In genomic region chr1:27632387-27633297, GRCh38 we compare ENCODE assay signal across 9 cellular contexts. TPM values are rescaled to one million over a fixed set of nuclear protein-coding genes. Genes with fewer than 3 reads are reported as not detected.
DNase-seq lines count a peak whose midpoint lies in the region; ATAC-seq and TF ChIP-seq lines count a peak whose summit lies in the region.
"Had no signal": no experiment of that assay in that cellular context is flagged by ENCODE, and none has a peak within 500 bp of the region (broad histone marks: within the 10 kb centered on the region; RNA-seq: fewer than 3 reads in every experiment).

No MANE protein-coding gene starts in this region.

- H3K27ac ChIP-seq in lung (ENCODE audit: low read depth in 1 of 2, low read length in 1 of 2), result peak overlapping the region; percentile 48 to 96
- H3K27ac ChIP-seq in uterus, result peak overlapping the region; percentile 67 to 68

- WGBS in lung, 2 donors, result 23 to 49% methylated on average over 13 to 14 of the region's 14 CpGs

- no peaks in the 10 kb centered on the region for H3K9me3 Mint-ChIP-seq in activated CD8-positive, alpha-beta memory T cell treated with anti-CD3 and anti-CD28 coated beads, Interleukin-2, amount 10 ng/mL, durations not matched to agents 7 days and 5 days (ENCODE audit: low read depth)

- H3K27me3 ChIP-seq in lung (ENCODE audit: control insufficient read depth, insufficient read depth), result no peaks in the 10 kb centered on the region
- peaks cover 0 to 3% of the 10 kb centered on the region in 2 donors for H3K27me3 ChIP-seq in uterus

- no peak for TF ChIP-seq POLR2A in uterus (IDR thresholded peaks at IDR 0.05)

- intact Hi-C loops in uterus (cut with DNase I; ENCODE audit: low total_unique reads), result no loop called here

- DNase-seq in activated CD8-positive, alpha-beta memory T cell treated with anti-CD3 and anti-CD28 coated beads, Interleukin-2, amount 10 ng/mL, durations not matched to agents 7 days and 5 days, result peak; percentile 85
- no peak for DNase-seq in lung (ENCODE audit: low spot score)
- DNase-seq in uterus, result no peak
- no peak for DNase-seq in A172 (ENCODE audit: low spot score)
- DNase-seq in globus pallidus (ENCODE audit: low spot score), result no peak
- DNase-seq in NCI-H2171 (lab: John Stamatoyannopoulos, UW), result no peak

- H3K4me3 Mint-ChIP-seq in activated CD8-positive, alpha-beta memory T cell treated with anti-CD3 and anti-CD28 coated beads, Interleukin-2, amount 10 ng/mL, durations not matched to agents 7 days and 5 days, result peak overlapping the region; percentile 37

- H3K36me3 ChIP-seq in lung (ENCODE audit: control insufficient read depth in 2 of 2, insufficient read depth in 2 of 2, low read length in 2 of 2) (no peaks in the 10 kb centered on the region), uterus (no peaks in the 10 kb centered on the region)

- no peak for TF ChIP-seq CTCF in lung (IDR thresholded peaks at IDR 0.05; ENCODE audit: control extremely low read depth, extremely low read depth)
- TF ChIP-seq CTCF in uterus (IDR thresholded peaks at IDR 0.05), result no peak

- H3K27me3 Mint-ChIP-seq in activated CD8-positive, alpha-beta memory T cell treated with anti-CD3 and anti-CD28 coated beads, Interleukin-2, amount 10 ng/mL, durations not matched to agents 7 days and 5 days, result peaks cover 9% of the 10 kb centered on the region

- no peaks in the 10 kb centered on the region for H3K36me3 Mint-ChIP-seq in activated CD8-positive, alpha-beta memory T cell treated with anti-CD3 and anti-CD28 coated beads, Interleukin-2, amount 10 ng/mL, durations not matched to agents 7 days and 5 days

- peak; percentile 40 for ATAC-seq in GM18502 (IDR thresholded peaks at IDR 0.05; ENCODE audit: poor library complexity, unreplicated experiment)
- peak; percentile 30 for ATAC-seq in HG02970 (IDR thresholded peaks at IDR 0.05; ENCODE audit: low FRiP score, unreplicated experiment)
- ATAC-seq in activated CD8-positive, alpha-beta memory T cell treated with anti-CD3 and anti-CD28 coated beads, Interleukin-2, amount 10 ng/mL, durations not matched to agents 7 days and 5 days, result peak; percentile 74
- ATAC-seq in lung (ENCODE audit: insufficient read depth, low FRiP score), result no peak

- H3K4me3 ChIP-seq in lung (no peak overlapping the region), uterus (no peak overlapping the region)

- H3K9me3 ChIP-seq in lung (ENCODE audit: control insufficient read depth in 2 of 2, insufficient read depth in 1 of 2, low read length in 1 of 2) (no peaks in the 10 kb centered on the region), uterus (no peaks in the 10 kb centered on the region)

- H3K4me1 ChIP-seq in lung (ENCODE audit: control insufficient read depth in 2 of 2, insufficient read depth in 2 of 2, low read length in 2 of 2) (peaks cover 0 to 24% of the 10 kb centered on the region in 2 donors), uterus (peaks cover 0 to 6% of the 10 kb centered on the region in 2 donors)

- peak overlapping the region; percentile 82 for H3K27ac Mint-ChIP-seq in activated CD8-positive, alpha-beta memory T cell treated with anti-CD3 and anti-CD28 coated beads, Interleukin-2, amount 10 ng/mL, durations not matched to agents 7 days and 5 days

- H3K4me1 Mint-ChIP-seq in activated CD8-positive, alpha-beta memory T cell treated with anti-CD3 and anti-CD28 coated beads, Interleukin-2, amount 10 ng/mL, durations not matched to agents 7 days and 5 days, result peaks cover 71% of the 10 kb centered on the region

- CTCF ChIA-PET in activated CD8-positive, alpha-beta memory T cell treated with anti-CD3 and anti-CD28 coated beads, Interleukin-2, amount 10 ng/mL, durations not matched to agents 7 days and 5 days (lab: Charles Lee), result interaction anchor here (1.0 to 6.2 kb wide), 7 partner anchors 11 to 30 kb away, joined by 3 to 32 read pairs (median 5); no protein-coding TSS in a partner anchor

RNA-seq across cellular contexts. Expression of gene FGR, which starts 2.3 kb away (rescaled TPM):
- 1 to 10 TPM in 1 of 2 experiments, under 1 TPM in 1; 0.30 to 1.8 TPM for total RNA-seq in activated CD8-positive, alpha-beta memory T cell treated with anti-CD3 and anti-CD28 coated beads, Interleukin-2, amount 10 ng/mL, durations not matched to agents 7 days and 5 days
- total RNA-seq in lung (100 to 1,000 TPM in 1 of 2 donors, 10 to 100 TPM in 1; 26.6 to 108 TPM), uterus (10 to 100 TPM in 3 of 4 donors, 1 to 10 TPM in 1; 3.0 to 35.9 (median 18.8) TPM)
- polyA plus RNA-seq in lung, result 100 to 1,000 TPM; 113 to 403 TPM
- total RNA-seq in A172 (2014; rRNA removed; shearing (Covaris generic)), result not detected in 2 replicates
- total RNA-seq: fibroblast of lung had no signal
- polyA plus RNA-seq: fibroblast of lung had no signal

RNA-seq across cellular contexts. Expression of gene AHDC1, which starts 28.7 kb away (rescaled TPM):
- total RNA-seq in activated CD8-positive, alpha-beta memory T cell treated with anti-CD3 and anti-CD28 coated beads, Interleukin-2, amount 10 ng/mL, durations not matched to agents 7 days and 5 days, result 10 to 100 TPM; 15.8 to 18.5 TPM
- total RNA-seq in lung (10 to 100 TPM; 31.8 to 37.9 TPM), uterus (100 to 1,000 TPM in 1 of 4 donors, 10 to 100 TPM in 3; 11.2 to 179 (median 50.7) TPM)
- polyA plus RNA-seq in lung, result 10 to 100 TPM; 10.3 to 11.8 TPM
- 3.4 and 7.6 TPM in 2 replicates for total RNA-seq in A172 (2014; rRNA removed; shearing (Covaris generic))

RNA-seq across cellular contexts. Expression of gene IFI6, which starts 39.4 kb away (rescaled TPM):
- total RNA-seq in activated CD8-positive, alpha-beta memory T cell treated with anti-CD3 and anti-CD28 coated beads, Interleukin-2, amount 10 ng/mL, durations not matched to agents 7 days and 5 days, result 1,000 to 10,000 TPM in 1 of 2 experiments, 100 to 1,000 TPM in 1; 461 to 1,077 TPM
- total RNA-seq in lung, result 100 to 1,000 TPM in 1 of 2 donors, 10 to 100 TPM in 1; 36.0 to 129 TPM
- polyA plus RNA-seq in lung, result 100 to 1,000 TPM; 110 to 383 TPM
- total RNA-seq in uterus, result 100 to 1,000 TPM in 1 of 4 donors, 10 to 100 TPM in 3; 64.4 to 103 (median 79.5) TPM
- 24.9 and 32.0 TPM in 2 replicates for total RNA-seq in A172 (2014; rRNA removed; shearing (Covaris generic))
